In the genomic region with DNA sequence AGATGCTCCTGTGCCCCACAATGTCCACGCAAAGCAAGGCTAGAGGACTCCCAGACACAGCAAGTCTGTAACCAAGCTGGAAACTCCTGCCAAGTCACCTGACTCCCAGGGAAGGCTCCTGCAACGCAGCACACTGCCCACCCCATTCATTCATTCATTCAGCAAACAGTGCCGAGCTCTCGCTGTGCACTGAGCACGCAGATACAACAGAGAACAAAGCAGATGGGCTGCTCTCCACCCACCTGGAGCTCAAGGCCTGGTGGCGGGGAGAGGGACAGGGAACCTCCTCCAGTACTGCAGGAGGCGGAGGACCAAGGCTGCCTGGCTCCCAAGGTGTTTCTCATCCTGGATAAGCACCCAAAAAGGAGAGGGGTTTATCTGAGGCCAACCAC, we compare ENCODE assay signal across 1 cellular context.
TF ChIP-seq lines count a peak whose summit lies in the region.

No MANE protein-coding gene starts in this region.

TF ChIP-seq in K562, 482 proteins besides CTCF, POLR2A, EP300 and RAD21:
- 0 out of 2 replicates have a peak, but pooled peaks have one; percentile 48 for TF ChIP-seq ERF (CRISPR knock-in tag; IDR thresholded peaks at IDR 0.05)
- TF ChIP-seq, protein P1, sequence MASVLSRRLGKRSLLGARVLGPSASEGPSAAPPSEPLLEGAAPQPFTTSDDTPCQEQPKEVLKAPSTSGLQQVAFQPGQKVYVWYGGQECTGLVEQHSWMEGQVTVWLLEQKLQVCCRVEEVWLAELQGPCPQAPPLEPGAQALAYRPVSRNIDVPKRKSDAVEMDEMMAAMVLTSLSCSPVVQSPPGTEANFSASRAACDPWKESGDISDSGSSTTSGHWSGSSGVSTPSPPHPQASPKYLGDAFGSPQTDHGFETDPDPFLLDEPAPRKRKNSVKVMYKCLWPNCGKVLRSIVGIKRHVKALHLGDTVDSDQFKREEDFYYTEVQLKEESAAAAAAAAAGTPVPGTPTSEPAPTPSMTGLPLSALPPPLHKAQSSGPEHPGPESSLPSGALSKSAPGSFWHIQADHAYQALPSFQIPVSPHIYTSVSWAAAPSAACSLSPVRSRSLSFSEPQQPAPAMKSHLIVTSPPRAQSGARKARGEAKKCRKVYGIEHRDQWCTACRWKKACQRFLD (CRISPR knock-in tag; IDR thresholded peaks at IDR 0.05): peak; percentile 72; the same call in 1 of the 2 replicates
- peak; percentile 75; the same call in 1 of the 2 replicates for TF ChIP-seq ZNF24 (IDR thresholded peaks at IDR 0.05)
- TF ChIP-seq, protein P2, sequence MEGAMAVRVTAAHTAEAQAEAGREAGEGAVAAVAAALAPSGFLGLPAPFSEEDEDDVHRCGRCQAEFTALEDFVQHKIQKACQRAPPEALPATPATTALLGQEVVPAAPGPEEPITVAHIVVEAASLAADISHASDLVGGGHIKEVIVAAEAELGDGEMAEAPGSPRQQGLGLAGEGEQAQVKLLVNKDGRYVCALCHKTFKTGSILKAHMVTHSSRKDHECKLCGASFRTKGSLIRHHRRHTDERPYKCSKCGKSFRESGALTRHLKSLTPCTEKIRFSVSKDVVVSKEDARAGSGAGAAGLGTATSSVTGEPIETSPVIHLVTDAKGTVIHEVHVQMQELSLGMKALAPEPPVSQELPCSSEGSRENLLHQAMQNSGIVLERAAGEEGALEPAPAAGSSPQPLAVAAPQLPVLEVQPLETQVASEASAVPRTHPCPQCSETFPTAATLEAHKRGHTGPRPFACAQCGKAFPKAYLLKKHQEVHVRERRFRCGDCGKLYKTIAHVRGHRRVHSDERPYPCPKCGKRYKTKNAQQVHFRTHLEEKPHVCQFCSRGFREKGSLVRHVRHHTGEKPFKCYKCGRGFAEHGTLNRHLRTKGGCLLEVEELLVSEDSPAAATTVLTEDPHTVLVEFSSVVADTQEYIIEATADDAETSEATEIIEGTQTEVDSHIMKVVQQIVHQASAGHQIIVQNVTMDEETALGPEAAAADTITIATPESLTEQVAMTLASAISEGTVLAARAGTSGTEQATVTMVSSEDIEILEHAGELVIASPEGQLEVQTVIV (CRISPR knock-in tag; IDR thresholded peaks at IDR 0.05; ENCODE audit: borderline replicate concordance): no peak
- no peak for TF ChIP-seq EWSR1 (IDR thresholded peaks at IDR 0.05; ENCODE audit: borderline replicate concordance, low read depth, partially characterized antibody)
